In the genomic region with DNA sequence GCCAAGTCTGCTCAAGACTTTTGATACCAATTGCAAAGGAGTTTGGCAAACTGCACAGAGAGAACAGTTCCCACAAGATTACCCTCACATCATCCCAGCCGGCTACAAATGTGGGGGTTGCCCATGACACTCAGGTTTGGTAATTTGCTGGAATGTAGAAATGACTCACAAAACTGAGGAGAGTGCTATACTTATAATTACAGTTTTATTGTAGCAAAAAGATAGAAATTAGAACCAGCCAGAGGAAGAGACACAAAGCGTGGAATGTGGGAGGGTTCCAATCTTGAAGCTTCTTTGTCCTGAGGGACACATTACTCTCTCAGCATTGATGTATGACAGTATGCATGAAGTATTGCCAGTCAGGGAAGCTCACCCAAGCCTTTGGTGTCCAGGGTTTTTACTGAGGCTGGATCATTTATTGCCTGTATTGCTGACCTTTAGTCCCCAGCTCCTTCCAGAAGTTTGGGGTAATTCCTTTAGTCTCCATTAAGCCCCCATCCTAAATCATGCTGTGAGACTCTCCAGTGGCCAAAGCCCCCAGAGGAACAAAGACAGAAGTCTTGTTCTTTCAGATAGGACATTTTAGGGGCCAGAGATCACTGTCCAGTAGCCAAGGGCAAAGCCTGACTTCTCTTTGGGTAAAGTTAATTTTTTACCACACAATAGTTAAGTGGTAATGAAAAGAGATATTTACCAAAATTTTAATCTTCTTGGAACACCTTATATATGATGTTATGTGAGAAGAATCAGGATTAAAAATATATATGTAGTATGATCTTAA, we compare ENCODE assay signal across 13 cellular contexts. TPM values are rescaled to one million over a fixed set of nuclear protein-coding genes. Genes with fewer than 3 reads are reported as not detected.
A peak's percentile ranks its signal among the peaks of the same experiment; 100 is the strongest.
DNase-seq lines count a peak whose midpoint lies in the region; ATAC-seq and TF ChIP-seq lines count a peak whose summit lies in the region.
"Had no signal": no experiment of that assay in that cellular context is flagged by ENCODE, and none has a peak within 500 bp of the region (broad histone marks: within the 10 kb centered on the region; RNA-seq: fewer than 3 reads in every experiment).

No MANE protein-coding gene starts in this region.

- TF ChIP-seq CTCF in AG10803 (conservative IDR thresholded peaks at IDR 0.05; ENCODE audit: low read length) (no peak), chondrocyte (IDR thresholded peaks at IDR 0.05) (no peak), nephron progenitor cell (IDR thresholded peaks at IDR 0.05) (no peak)

- peaks cover 10% of the 10 kb centered on the region for H3K36me3 Mint-ChIP-seq in IgD-negative memory B cell
- H3K36me3 Mint-ChIP-seq in chondrocyte (ENCODE audit: low read depth): peaks cover 13% of the 10 kb centered on the region
- peaks cover 83% of the 10 kb centered on the region for H3K36me3 Mint-ChIP-seq in nephron progenitor cell (ENCODE audit: low read depth)

- H3K9me3 Mint-ChIP-seq in IgD-negative memory B cell: no peaks in the 10 kb centered on the region
- no peaks in the 10 kb centered on the region for H3K9me3 Mint-ChIP-seq in chondrocyte (ENCODE audit: low read depth)
- no peaks in the 10 kb centered on the region for H3K9me3 Mint-ChIP-seq in nephron progenitor cell

- H3K4me3 ChIP-seq in AG10803 (ENCODE audit: low read length): no peak overlapping the region
- H3K4me3 ChIP-seq: gastroesophageal sphincter had no signal

- H3K27me3 Mint-ChIP-seq in IgD-negative memory B cell: no peaks in the 10 kb centered on the region
- no peaks in the 10 kb centered on the region for H3K27me3 Mint-ChIP-seq in chondrocyte (ENCODE audit: low read depth)
- H3K27me3 Mint-ChIP-seq in nephron progenitor cell (ENCODE audit: low read depth, poor library complexity): no peaks in the 10 kb centered on the region

- peak overlapping the region in 2 of 3 donors; percentile 50 to 78 for H3K27ac Mint-ChIP-seq in IgD-negative memory B cell
- H3K27ac Mint-ChIP-seq in chondrocyte (ENCODE audit: unreplicated experiment): peak overlapping the region; percentile 87
- peak overlapping the region; percentile 98 for H3K27ac Mint-ChIP-seq in nephron progenitor cell

- H3K4me1 Mint-ChIP-seq in IgD-negative memory B cell: peaks cover 19 to 24% (median 22%) of the 10 kb centered on the region in 3 donors
- peaks cover 38% of the 10 kb centered on the region for H3K4me1 Mint-ChIP-seq in chondrocyte (ENCODE audit: low read depth)
- peaks cover 43% of the 10 kb centered on the region for H3K4me1 Mint-ChIP-seq in nephron progenitor cell

- H3K4me3 Mint-ChIP-seq in IgD-negative memory B cell: no peak overlapping the region
- no peak overlapping the region for H3K4me3 Mint-ChIP-seq in chondrocyte (ENCODE audit: unreplicated experiment)
- H3K4me3 Mint-ChIP-seq in nephron progenitor cell: no peak overlapping the region

- DNase-seq in AG10803 (ENCODE audit: low read depth) (peak; percentile 96), chondrocyte (ENCODE audit: low spot score) (no peak), nephron progenitor cell (peak; percentile 36), MV-4-11 (lab: John Stamatoyannopoulos, UW) (no peak), NCI-H1417 treated with DMSO at 0.1 percent for 48 hours (lab: John Stamatoyannopoulos, UW) (no peak)
- DNase-seq: activated CD4-positive, alpha-beta T cell treated with anti-CD3 and anti-CD28 coated beads, Interleukin-2, amount 50 U/mL, for 1 hour; DMS153; Right ventricle myocardium superior had no signal

- ATAC-seq in HG02973 (IDR thresholded peaks at IDR 0.05; ENCODE audit: unreplicated experiment) (no peak), HG03469 (IDR thresholded peaks at IDR 0.05; ENCODE audit: unreplicated experiment) (no peak)
- ATAC-seq: gastroesophageal sphincter, HCT116 had no signal

RNA-seq across cellular contexts. Expression of a gene that starts 9.9 kb away (rescaled TPM):
- polyA plus RNA-seq in IgD-negative memory B cell: 18.5 TPM
- 13.8 to 20.5 TPM (median 15.0 TPM) in 3 replicates for total RNA-seq in chondrocyte

RNA-seq across cellular contexts. Expression of a gene that starts 57.6 kb away (rescaled TPM):
- polyA plus RNA-seq in IgD-negative memory B cell: 21.3 TPM
- total RNA-seq in chondrocyte: 94.2 to 213 TPM (median 193 TPM) in 3 replicates

Comparison
In these comparisons a context has a peak if more than half of its experiments do, and no peak if none do; other contexts are left out.
1. DNase-seq: peak in AG10803 (single experiment) and nephron progenitor cell (single experiment); none in chondrocyte (single experiment), MV-4-11 (single experiment) and NCI-H1417 treated with DMSO at 0.1 percent for 48 hours (single experiment).
2. Peak in every context shown above with its lines, with median percentiles within 50 percentile points of each other: H3K27ac Mint-ChIP-seq.